ENCODE assay signal across 2 cellular contexts in genomic region chr14:50340945-50341344, GRCh38.
TF ChIP-seq lines count a peak whose summit lies in the region.

No MANE protein-coding gene starts in this region.

TF ChIP-seq in HepG2, 621 proteins besides CTCF, POLR2A, EP300 and RAD21:
- TF ChIP-seq ISX (CRISPR knock-in tag; conservative IDR thresholded peaks at IDR 0.05): no peak
- TF ChIP-seq STAG1 (CRISPR knock-in tag; IDR thresholded peaks at IDR 0.05): peak; percentile 37; the same call in 1 of the 2 replicates
- TF ChIP-seq PATZ1 (CRISPR knock-in tag; IDR thresholded peaks at IDR 0.05): 0 out of 2 replicates have a peak, but pooled peaks have one; percentile 31

TF ChIP-seq in GM12891, 5 proteins besides CTCF, POLR2A, EP300 and RAD21:
- TF ChIP-seq PAX5 (IDR thresholded peaks at IDR 0.05; ENCODE audit: insufficient read depth, low read length, severe bottlenecking) (no peak), POLR2AphosphoS5 (IDR thresholded peaks at IDR 0.05; ENCODE audit: low read depth, low read length) (no peak), TAF1 (IDR thresholded peaks at IDR 0.05; ENCODE audit: low read depth, low read length) (no peak), POU2F2 (IDR thresholded peaks at IDR 0.05; ENCODE audit: low read depth, low read length) (no peak), SPI1 (IDR thresholded peaks at IDR 0.05; ENCODE audit: low read depth, low read length) (no peak)
